Comparison of ENCODE assay signal across 8 cellular contexts in the genomic region with DNA sequence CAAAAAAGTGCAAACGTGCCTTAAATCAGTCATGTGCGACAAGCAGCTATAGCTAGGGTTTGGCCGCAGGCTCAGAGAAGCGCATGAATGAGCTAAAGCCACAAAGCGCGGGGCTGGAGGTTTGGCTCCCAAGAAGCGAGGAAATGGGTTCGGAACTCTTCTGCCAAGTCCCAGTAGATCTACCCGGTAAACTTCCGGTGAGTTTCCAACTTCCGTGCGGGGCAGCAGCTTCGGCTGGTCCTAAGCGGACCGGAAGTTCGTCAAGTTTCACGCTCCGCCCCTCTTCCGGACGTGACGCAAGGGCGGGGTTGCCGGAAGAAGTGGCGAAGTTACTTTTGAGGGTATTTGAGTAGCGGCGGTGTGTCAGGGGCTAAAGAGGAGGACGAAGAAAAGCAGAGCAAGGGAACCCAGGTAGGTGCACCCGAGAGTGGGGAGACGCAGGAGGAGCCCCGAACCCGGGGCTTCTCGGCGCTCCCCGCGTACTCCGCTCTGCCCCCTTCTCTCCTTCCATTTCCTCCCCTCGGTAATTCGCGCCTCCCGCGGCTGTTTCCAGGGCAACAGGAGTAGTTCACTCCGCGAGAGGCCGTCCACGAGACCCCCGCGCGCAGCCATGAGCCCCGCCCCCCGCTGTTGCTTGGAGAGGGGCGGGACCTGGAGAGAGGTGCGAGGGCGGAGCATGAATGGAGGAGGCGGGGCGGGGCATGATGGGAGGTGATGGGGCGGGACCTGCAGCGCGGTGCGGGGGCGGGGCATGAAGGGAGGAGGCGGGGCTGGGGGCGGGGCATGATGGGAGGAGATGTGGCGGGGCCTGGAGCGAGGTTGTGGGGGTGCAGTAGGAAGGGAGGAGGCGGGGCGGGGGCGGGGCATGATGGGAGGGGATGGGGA. TPM values are rescaled to one million over a fixed set of nuclear protein-coding genes. Genes with fewer than 3 reads are reported as not detected.
DNase-seq lines count a peak whose midpoint lies in the region; ATAC-seq and TF ChIP-seq lines count a peak whose summit lies in the region.

A gene (plus strand): TSS at position 292 of the 885 bp plus-strand sequence. CDS start 1,149 bp downstream, outside the sequence.

- peak within 1 kb of the TSS; percentile 99 for H2AFZ ChIP-seq in GM23248

- H3K79me2 ChIP-seq in GM23248 (ENCODE audit: insufficient read depth) = peaks cover 9% of the 10 kb centered on the region; the same call in 1 of the 2 replicates

- TF ChIP-seq CTCF in LNCaP clone FGC (IDR thresholded peaks at IDR 0.05; ENCODE audit: control insufficient read depth, extremely low read depth, insufficient read depth) (no peak), RWPE1 (conservative IDR thresholded peaks at IDR 0.05; ENCODE audit: low read depth) (no peak), fibroblast of mammary gland (conservative IDR thresholded peaks at IDR 0.05; ENCODE audit: control insufficient read depth, insufficient read depth, low read depth, low read length) (no peak)

- in situ Hi-C loops in GM23248 (cut with MboI) = no loop called here

- H3K4me3 Mint-ChIP-seq in activated T-helper 17 cell treated with anti-CD3 and anti-CD28 coated beads, Interleukin-2, amount 50 U/mL, for 72 hours = peak within 1 kb of the TSS; percentile 92
- peak within 1 kb of the TSS; percentile 92 to 100 (median 98) for H3K4me3 Mint-ChIP-seq in naive thymus-derived CD8-positive, alpha-beta T cell

- H4K20me1 ChIP-seq in GM23248 (ENCODE audit: insufficient read depth) = no peaks in the 10 kb centered on the region

- CTCF ChIA-PET in RWPE1 (lab: Yijun Ruan, JAX) = interaction anchor here (1.0 kb wide), 1 partner anchor 19 kb away, joined by 3 read pairs; no protein-coding TSS in a partner anchor

- no peaks in the 10 kb centered on the region for H3K27me3 Mint-ChIP-seq in activated T-helper 17 cell treated with anti-CD3 and anti-CD28 coated beads, Interleukin-2, amount 50 U/mL, for 72 hours
- H3K27me3 Mint-ChIP-seq in naive thymus-derived CD8-positive, alpha-beta T cell = peaks cover 0 to 2% (median 0%) of the 10 kb centered on the region in 5 donors

- H3K9me2 ChIP-seq in GM23248 (ENCODE audit: insufficient read depth) = no peaks in the 10 kb centered on the region

- H3K9me3 ChIP-seq in GM23248 (ENCODE audit: low read depth) = no peaks in the 10 kb centered on the region

- peak within 1 kb of the TSS; percentile 97 for H3K4me2 ChIP-seq in GM23248 (ENCODE audit: unreplicated experiment)

- peak within 1 kb of the TSS; percentile 100 for H3K9ac ChIP-seq in GM23248

- H3K9me3 Mint-ChIP-seq in activated T-helper 17 cell treated with anti-CD3 and anti-CD28 coated beads, Interleukin-2, amount 50 U/mL, for 72 hours = no peaks in the 10 kb centered on the region
- no peaks in the 10 kb centered on the region for H3K9me3 Mint-ChIP-seq in naive thymus-derived CD8-positive, alpha-beta T cell

- H3K27ac ChIP-seq in GM23248 (peak within 1 kb of the TSS; percentile 99), RWPE1 (peak within 1 kb of the TSS; percentile 96)

- no peaks in the 10 kb centered on the region for H3K4me1 ChIP-seq in GM23248 (ENCODE audit: insufficient read depth)

- ATAC-seq in activated T-helper 17 cell treated with anti-CD3 and anti-CD28 coated beads, Interleukin-2, amount 50 U/mL, for 72 hours (replicated peaks) = peak; percentile 97
- ATAC-seq in naive thymus-derived CD8-positive, alpha-beta T cell = peak; percentile 84 to 86

- H3K27me3 ChIP-seq in GM23248 (replicated peaks; ENCODE audit: insufficient read depth) = no peaks in the 10 kb centered on the region

- no peaks in the 10 kb centered on the region for H3F3A ChIP-seq in GM23248 (ENCODE audit: insufficient read depth)

- peaks cover 11% of the 10 kb centered on the region for H3K4me1 Mint-ChIP-seq in activated T-helper 17 cell treated with anti-CD3 and anti-CD28 coated beads, Interleukin-2, amount 50 U/mL, for 72 hours
- H3K4me1 Mint-ChIP-seq in naive thymus-derived CD8-positive, alpha-beta T cell = peaks cover 19 to 45% (median 30%) of the 10 kb centered on the region in 4 donors

- H3K4me3 ChIP-seq in GM23248 = peak within 1 kb of the TSS; percentile 99
- peak within 1 kb of the TSS; percentile 93 for H3K4me3 ChIP-seq in LNCaP clone FGC (ENCODE audit: low read depth, low read length)
- H3K4me3 ChIP-seq in fibroblast of mammary gland (ENCODE audit: control insufficient read depth, low read depth, low read length) = peak within 1 kb of the TSS; percentile 90

- no peaks in the 10 kb centered on the region; the same call in 1 of the 2 replicates for H3K36me3 ChIP-seq in GM23248 (ENCODE audit: low read depth)

- WGBS in GM23248 (ENCODE audit: low coverage in 1 of 2, low lambda C conversion rate in 2 of 2, missing lambda C conversion rate in 2 of 2), 2 experiments = 2% methylated on average over 26 to 67 of the region's 67 CpGs

- peak; percentile 94 for DNase-seq in DMS79 treated with DMSO at 0.1 percent for 48 hours (lab: John Stamatoyannopoulos, UW)
- peak; percentile 99 for DNase-seq in GM23248
- DNase-seq in LNCaP clone FGC (ENCODE audit: low read depth) = peak; percentile 96
- peak; percentile 90 for DNase-seq in RWPE1 (ENCODE audit: low spot score)
- DNase-seq in fibroblast of mammary gland (ENCODE audit: low read depth) = peak; percentile 98
- peak; percentile 91 to 97 (median 95) for DNase-seq in naive thymus-derived CD8-positive, alpha-beta T cell
- DNase-seq in stimulated activated naive CD4-positive, alpha-beta T cell (lab: John Stamatoyannopoulos, UW) = peak; percentile 89 to 96 (median 93)

- peak within 1 kb of the TSS; percentile 96 for H3K27ac Mint-ChIP-seq in activated T-helper 17 cell treated with anti-CD3 and anti-CD28 coated beads, Interleukin-2, amount 50 U/mL, for 72 hours
- H3K27ac Mint-ChIP-seq in naive thymus-derived CD8-positive, alpha-beta T cell = peak within 1 kb of the TSS; percentile 98 to 100 (median 100)

- H3K36me3 Mint-ChIP-seq in activated T-helper 17 cell treated with anti-CD3 and anti-CD28 coated beads, Interleukin-2, amount 50 U/mL, for 72 hours (ENCODE audit: low read depth) = peaks cover 54% of the 10 kb centered on the region
- peaks cover 0 to 45% (median 5%) of the 10 kb centered on the region in 3 donors for H3K36me3 Mint-ChIP-seq in naive thymus-derived CD8-positive, alpha-beta T cell

- POLR2A ChIA-PET in RWPE1 (lab: Yijun Ruan, JAX; ENCODE audit: low non-redundant PET) = no interaction called here
- POLR2A ChIA-PET in naive thymus-derived CD8-positive, alpha-beta T cell (lab: Charles Lee) = interaction anchor here (0.5 to 2.7 kb wide), 15 partner anchors 8 to 429 kb away, joined by 3 to 39 read pairs (median 5); a partner anchor contains a TSS

RNA-seq across cellular contexts. Expression of the gene that starts here (rescaled TPM):
- total RNA-seq in GM23248 (2014; rRNA removed; shearing (Covaris generic)) = 96.6 and 140 TPM in 2 replicates
- polyA plus RNA-seq in GM23248 (2016; fragmentation: Nextera tagmentation; extraction: Ambion mirVana) = 102 and 109 TPM in 2 replicates
- total RNA-seq in activated T-helper 17 cell treated with anti-CD3 and anti-CD28 coated beads, Interleukin-2, amount 50 U/mL, for 72 hours = 10 to 100 TPM; 58.3 to 81.3 TPM
- total RNA-seq in naive thymus-derived CD8-positive, alpha-beta T cell = 100 to 1,000 TPM; 106 to 107 TPM
- 100 to 1,000 TPM in 1 of 3 donors, 10 to 100 TPM in 2; 69.6 to 100 (median 86.7) TPM for polyA plus RNA-seq in naive thymus-derived CD8-positive, alpha-beta T cell

Comparison
In these comparisons a context has a peak if more than half of its experiments do, and no peak if none do; other contexts are left out.
1. Peak in every context shown above with its lines: DNase-seq, ATAC-seq, H3K4me3 ChIP-seq and H3K27ac ChIP-seq.